12 cellular contexts compared by ENCODE assay signal in the genomic region with DNA sequence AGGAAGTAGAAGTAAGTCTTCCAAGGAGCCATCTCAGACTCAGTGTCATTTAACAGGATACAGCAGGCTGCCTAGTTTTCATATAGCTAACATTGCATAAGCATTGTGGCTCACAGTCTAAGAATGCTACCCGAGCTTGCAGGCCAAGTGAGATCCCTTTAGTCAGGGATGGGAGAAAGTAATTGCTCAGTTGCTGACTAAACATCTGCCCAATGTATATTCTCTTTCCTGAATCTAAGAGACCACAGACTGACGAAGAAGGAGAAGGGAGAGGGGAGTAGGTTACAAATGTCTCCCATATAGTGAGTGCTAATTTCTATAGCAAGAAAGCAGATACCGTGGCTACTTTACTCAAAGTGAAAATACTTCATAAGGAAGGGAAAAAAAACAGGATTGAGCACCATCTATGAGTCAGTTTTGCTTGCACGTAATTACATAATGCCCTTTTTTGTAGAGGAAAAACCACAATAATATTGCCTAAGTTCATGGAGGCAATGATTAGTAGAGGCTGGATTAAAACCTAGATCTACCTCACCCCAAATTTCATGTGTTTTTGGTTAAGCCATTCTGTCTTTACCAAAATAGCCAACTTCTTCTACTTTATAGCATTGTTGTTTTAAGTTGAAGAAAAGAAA.
A peak's percentile ranks its signal among the peaks of the same experiment; 100 is the strongest.
DNase-seq lines count a peak whose midpoint lies in the region; TF ChIP-seq lines count a peak whose summit lies in the region.
"Had no signal": no experiment of that assay in that cellular context is flagged by ENCODE, and none has a peak within 500 bp of the region (broad histone marks: within the 10 kb centered on the region; RNA-seq: fewer than 3 reads in every experiment).

No MANE protein-coding gene starts in this region.

- intact Hi-C loops in Caco-2 (cut with micrococcal nuclease; ENCODE audit: unreplicated experiment): no loop called here

- H3K4me1 ChIP-seq in MM.1S (ENCODE audit: low read length) (no peaks in the 10 kb centered on the region), Caco-2 (no peaks in the 10 kb centered on the region)

- no peaks in the 10 kb centered on the region for H3K27me3 ChIP-seq in MM.1S (replicated peaks; ENCODE audit: insufficient read depth, low read length)
- no peaks in the 10 kb centered on the region for H3K27me3 ChIP-seq in Caco-2 (replicated peaks; ENCODE audit: control insufficient read depth, insufficient read depth, low read length)

- H3K9me3 Mint-ChIP-seq in Caco-2 (ENCODE audit: unreplicated experiment): no peaks in the 10 kb centered on the region
- H3K9me3 Mint-ChIP-seq: H9 had no signal

- H3K4me1 Mint-ChIP-seq in Caco-2 (ENCODE audit: low read depth, unreplicated experiment): no peaks in the 10 kb centered on the region
- H3K4me1 Mint-ChIP-seq: H9 had no signal

- H3K27me3 Mint-ChIP-seq in Caco-2 (ENCODE audit: insufficient read depth, unreplicated experiment): no peaks in the 10 kb centered on the region

- no peaks in the 10 kb centered on the region for H3K79me2 ChIP-seq in MM.1S (ENCODE audit: low read length)

- no peaks in the 10 kb centered on the region for H4K20me1 ChIP-seq in MM.1S (ENCODE audit: insufficient read depth, low read length)

- no peak overlapping the region for H3K4me3 Mint-ChIP-seq in Caco-2 (ENCODE audit: unreplicated experiment)
- H3K4me3 Mint-ChIP-seq: H9 had no signal

- TF ChIP-seq CTCF in epithelial cell of esophagus (IDR thresholded peaks at IDR 0.05; ENCODE audit: insufficient read depth, low read depth, low read length, missing control alignments) (no peak), MM.1S (IDR thresholded peaks at IDR 0.05; ENCODE audit: low read length) (no peak), Caco-2 (IDR thresholded peaks at IDR 0.05; ENCODE audit: insufficient read depth in 1 of 2, low read depth in 1 of 2, low read length in 1 of 2, severe bottlenecking in 1 of 2, unreplicated experiment in 1 of 2) (no peak)

- CTCF ChIA-PET in Caco-2 (lab: Charles Lee): no interaction called here

- H3K36me3 ChIP-seq in MM.1S (replicated peaks; ENCODE audit: insufficient read depth, low read length) (no peaks in the 10 kb centered on the region), Caco-2 (ENCODE audit: control insufficient read depth, insufficient read depth, low read length) (no peaks in the 10 kb centered on the region)

- no peaks in the 10 kb centered on the region for H3K36me3 Mint-ChIP-seq in Caco-2 (ENCODE audit: insufficient read depth, unreplicated experiment)

- no peaks in the 10 kb centered on the region for H3F3A ChIP-seq in MM.1S (ENCODE audit: insufficient read depth, low read length)

- H3K9me2 ChIP-seq in MM.1S (replicated peaks; ENCODE audit: insufficient read depth, low read length): no peaks in the 10 kb centered on the region

- POLR2A ChIA-PET in Caco-2 (lab: Charles Lee): no interaction called here

- DNase-seq in GM04503 (ENCODE audit: low read depth) (peak; percentile 71), NCI-H460 (ENCODE audit: extremely low read depth, low read depth) (peak; percentile 53), epithelial cell of esophagus (ENCODE audit: low read depth) (peak; percentile 98), renal cortical epithelial cell (ENCODE audit: low read depth) (peak; percentile 96), activated gamma-delta T cell treated with Interleukin-2 at 50 U/mL for 16 hours (no peak), MM.1S (no peak), Caco-2 (no peak)
- DNase-seq: activated gamma-delta T cell, H9, KG1, SHP77 had no signal

- no peak overlapping the region for H3K9ac ChIP-seq in MM.1S (ENCODE audit: low read length)

- H3K27ac Mint-ChIP-seq in Caco-2 (ENCODE audit: unreplicated experiment): no peak overlapping the region
- H3K27ac Mint-ChIP-seq: H9 had no signal

- no peak overlapping the region for H3K4me2 ChIP-seq in MM.1S (ENCODE audit: low read depth, low read length)

- no peaks in the 10 kb centered on the region for H3K9me3 ChIP-seq in MM.1S (replicated peaks; ENCODE audit: insufficient read depth, low read length)
- no peaks in the 10 kb centered on the region for H3K9me3 ChIP-seq in Caco-2

- no peak overlapping the region for H3K27ac ChIP-seq in MM.1S (ENCODE audit: low read length)

- H3K4me3 ChIP-seq in epithelial cell of esophagus (ENCODE audit: low read length): peak overlapping the region; percentile 12
- no peak overlapping the region for H3K4me3 ChIP-seq in MM.1S (ENCODE audit: low read length)
- H3K4me3 ChIP-seq in Caco-2 (ENCODE audit: low read depth, low read length): no peak overlapping the region
- H3K4me3 ChIP-seq: GM12878 had no signal

- BruUV-seq in Caco-2 (replicated peaks; lab: Mats Ljungman, UMichigan): no TSS peak

- no peak overlapping the region for H2AFZ ChIP-seq in MM.1S (ENCODE audit: low read length)

Comparison
In these comparisons a context has a peak if more than half of its experiments do, and no peak if none do; other contexts are left out.
1. DNase-seq: peak in GM04503 (single experiment), NCI-H460 (single experiment), epithelial cell of esophagus (single experiment) and renal cortical epithelial cell (single experiment); none in activated gamma-delta T cell treated with Interleukin-2 at 50 U/mL for 16 hours (single experiment), MM.1S (single experiment) and Caco-2 (0 of 2).